In genomic region chr3:53134631-53135232, GRCh38 we compare ENCODE assay signal across 8 cellular contexts. TPM values are rescaled to one million over a fixed set of nuclear protein-coding genes. Genes with fewer than 3 reads are reported as not detected.
DNase-seq lines count a peak whose midpoint lies in the region; ATAC-seq and TF ChIP-seq lines count a peak whose summit lies in the region.

No MANE protein-coding gene starts in this region.

- H3K27ac ChIP-seq in uterus = no peak overlapping the region

- peak; percentile 52 for ATAC-seq in GM19023 (IDR thresholded peaks at IDR 0.05; ENCODE audit: unreplicated experiment)

- DNase-seq in BE2C (peak; percentile 65), HT1080 (ENCODE audit: low read depth) (peak; percentile 71), RKO (ENCODE audit: low spot score) (peak; percentile 71), glomerular endothelial cell (ENCODE audit: extremely low read depth, low read depth, low spot score) (peak; percentile 23), posterior vena cava (ENCODE audit: low spot score) (peak; percentile 90), uterus (peak; percentile 35 to 39)
- DNase-seq in activated gamma-delta T cell treated with anti-CD3 and anti-CD28 coated beads, Interleukin-2, amount 50 U/mL, for 16 hours (ENCODE audit: low read depth) = peak; percentile 33

- H3K36me3 ChIP-seq in BE2C (no peaks in the 10 kb centered on the region), uterus (no peaks in the 10 kb centered on the region)

- TF ChIP-seq POLR2A in uterus (IDR thresholded peaks at IDR 0.05) = no peak

- H3K4me1 ChIP-seq in BE2C (no peaks in the 10 kb centered on the region), uterus (no peaks in the 10 kb centered on the region)

- H3K4me3 ChIP-seq in BE2C (ENCODE audit: low read depth, low read length) (no peak overlapping the region), uterus (no peak overlapping the region)

- peak; percentile 60 for TF ChIP-seq CTCF in BE2C (IDR thresholded peaks at IDR 0.05; ENCODE audit: low read depth, low read length)
- TF ChIP-seq CTCF in uterus (IDR thresholded peaks at IDR 0.05) = peak; percentile 31 to 65 (median 56)

- no peaks in the 10 kb centered on the region for H3K9me3 ChIP-seq in BE2C
- no peaks in the 10 kb centered on the region for H3K9me3 ChIP-seq in uterus

- intact Hi-C loops in posterior vena cava (cut with DNase I) (loop anchor here (5.0 kb wide), 2 partner anchors 58 to 63 kb away; no protein-coding TSS in a partner anchor), uterus (cut with DNase I; ENCODE audit: low total_unique reads) (no loop called here)

- H3K27me3 ChIP-seq in BE2C = no peaks in the 10 kb centered on the region
- no peaks in the 10 kb centered on the region for H3K27me3 ChIP-seq in uterus

RNA-seq across cellular contexts. Expression of gene RFT1, which starts 4.5 kb away (rescaled TPM):
- polyA plus RNA-seq in BE2C (2012; ENCODE audit: insufficient read depth, insufficient read length, low read depth) = 14.9 TPM
- total RNA-seq in HT1080 (2014; rRNA removed; shearing (Covaris generic)) = 19.5 and 35.0 TPM in 2 replicates
- 38.3 and 48.0 TPM in 2 replicates for polyA plus RNA-seq in HT1080 (2015; cell fraction: cytosol; rRNA removed)
- 38.2 and 41.4 TPM in 2 replicates for polyA plus RNA-seq in HT1080 (2015; cell fraction: nucleus; rRNA removed)
- 13.5 and 14.5 TPM in 2 replicates for total RNA-seq in glomerular endothelial cell
- total RNA-seq in posterior vena cava = 10 to 100 TPM; 13.6 to 15.7 TPM
- total RNA-seq in uterus = 10 to 100 TPM; 13.1 to 38.2 (median 16.5) TPM

RNA-seq across cellular contexts. Expression of gene PRKCD, which starts 26.3 kb away (rescaled TPM):
- 0.39 TPM for polyA plus RNA-seq in BE2C (2012; ENCODE audit: insufficient read depth, insufficient read length, low read depth)
- total RNA-seq in HT1080 (2014; rRNA removed; shearing (Covaris generic)) = 5.5 and 7.4 TPM in 2 replicates
- 50.0 and 54.7 TPM in 2 replicates for polyA plus RNA-seq in HT1080 (2015; cell fraction: cytosol; rRNA removed)
- polyA plus RNA-seq in HT1080 (2015; cell fraction: nucleus; rRNA removed) = 62.3 and 71.9 TPM in 2 replicates
- 9.8 and 12.1 TPM in 2 replicates for total RNA-seq in glomerular endothelial cell
- total RNA-seq in posterior vena cava = 10 to 100 TPM; 34.1 to 36.3 TPM
- total RNA-seq in uterus = 10 to 100 TPM in 2 of 4 donors, 1 to 10 TPM in 1, under 1 TPM in 1; under 0.01 to 16.8 (median 12.6) TPM

Comparison
In these comparisons a context has a peak if more than half of its experiments do, and no peak if none do; other contexts are left out.
1. DNase-seq: peak in every context shown above with its lines; median percentile 90 in posterior vena cava; 71 in HT1080; 71 in RKO; 65 in BE2C; 37 in uterus; 33 in activated gamma-delta T cell treated with anti-CD3 and anti-CD28 coated beads, Interleukin-2, amount 50 U/mL, for 16 hours; 23 in glomerular endothelial cell.